ENCODE assay signal across 1 cellular context in genomic region chr18:77086034-77086433, GRCh38.
TF ChIP-seq lines count a peak whose summit lies in the region.

No MANE protein-coding gene starts in this region.

TF ChIP-seq in GM23338, 12 proteins besides CTCF, POLR2A, EP300 and RAD21 (continued from another document):
- no peak for TF ChIP-seq REST (IDR thresholded peaks at IDR 0.05; ENCODE audit: unreplicated experiment)
- no peak for TF ChIP-seq EZH2 (IDR thresholded peaks at IDR 0.05; ENCODE audit: low read depth, unreplicated experiment)
- no peak for TF ChIP-seq STAT1 (IDR thresholded peaks at IDR 0.05; ENCODE audit: unreplicated experiment)
- no peak for TF ChIP-seq POLR2AphosphoS5 (IDR thresholded peaks at IDR 0.05; ENCODE audit: low read depth)
- no peak for TF ChIP-seq ZNF331 (CRISPR knock-in tag; IDR thresholded peaks at IDR 0.05; ENCODE audit: low read depth)
- no peak for TF ChIP-seq CREB1 (CRISPR knock-in tag; IDR thresholded peaks at IDR 0.05; ENCODE audit: low read depth)
- no peak for TF ChIP-seq JUNB (IDR thresholded peaks at IDR 0.05; ENCODE audit: unreplicated experiment)
